In the genomic region with DNA sequence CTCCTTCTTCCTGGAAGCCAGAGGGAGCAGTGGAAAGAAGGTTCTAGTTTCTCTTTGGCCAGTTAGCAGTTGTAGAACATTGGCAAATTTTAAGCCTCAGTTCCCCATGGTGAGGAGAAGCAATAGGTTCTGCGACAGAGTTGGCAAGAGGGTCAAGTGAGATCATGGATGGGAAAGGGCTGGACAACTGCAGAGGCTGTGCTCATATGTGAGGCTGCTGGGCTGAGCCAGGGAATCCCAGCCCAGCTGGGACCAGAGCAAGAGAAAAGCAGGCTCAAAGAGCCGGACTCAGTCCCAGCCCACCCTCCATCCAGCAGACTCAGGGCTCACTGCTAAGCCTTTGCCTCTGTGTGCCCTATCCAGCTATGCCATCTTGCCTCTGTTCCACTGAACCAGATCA, we compare ENCODE assay signal across 16 cellular contexts.
A peak's percentile ranks its signal among the peaks of the same experiment; 100 is the strongest.
DNase-seq lines count a peak whose midpoint lies in the region; ATAC-seq and TF ChIP-seq lines count a peak whose summit lies in the region.
"Had no signal": no experiment of that assay in that cellular context is flagged by ENCODE, and none has a peak within 500 bp of the region (broad histone marks: within the 10 kb centered on the region; RNA-seq: fewer than 3 reads in every experiment).

No MANE protein-coding gene starts in this region.

- in situ Hi-C loops in GM13976 (cut with MboI; ENCODE audit: low sequenced_read_pairs, unreplicated experiment): no loop called here

- no peak overlapping the region for H3K4me3 Mint-ChIP-seq in activated T-cell treated with anti-CD3 and anti-CD28 coated beads, Interleukin-2, amount 50 U/mL, for 72 hours
- H3K4me3 Mint-ChIP-seq: CD4-positive, alpha-beta T cell had no signal

- peaks cover 31% of the 10 kb centered on the region for H3K27me3 Mint-ChIP-seq in activated T-cell treated with anti-CD3 and anti-CD28 coated beads, Interleukin-2, amount 50 U/mL, for 72 hours (ENCODE audit: low read depth)

- H3K9me3 ChIP-seq in right atrium auricular region (peaks cover 0 to 18% of the 10 kb centered on the region in 2 donors), SJCRH30 (replicated peaks) (peaks cover 16% of the 10 kb centered on the region), psoas muscle (peaks cover 12% of the 10 kb centered on the region)

- H3K27ac ChIP-seq in right atrium auricular region (no peak overlapping the region), SJCRH30 (peak overlapping the region; percentile 99), psoas muscle (no peak overlapping the region)
- H3K27ac ChIP-seq: GM23248 had no signal

- intact Hi-C loops in Right ventricle myocardium inferior (cut with DNase I): no loop called here
- intact Hi-C loops in psoas muscle (cut with DNase I): no loop called here

- H3K4me3 ChIP-seq in right atrium auricular region: no peak overlapping the region
- H3K4me3 ChIP-seq in SJCRH30: peak overlapping the region; percentile 21; the same call in 1 of the 2 replicates
- no peak overlapping the region for H3K4me3 ChIP-seq in psoas muscle
- H3K4me3 ChIP-seq: GM23248 had no signal

- H3K27ac Mint-ChIP-seq in activated T-cell treated with anti-CD3 and anti-CD28 coated beads, Interleukin-2, amount 50 U/mL, for 72 hours: no peak overlapping the region
- H3K27ac Mint-ChIP-seq: CD4-positive, alpha-beta T cell had no signal

- no peaks in the 10 kb centered on the region for H3K4me1 Mint-ChIP-seq in activated T-cell treated with anti-CD3 and anti-CD28 coated beads, Interleukin-2, amount 50 U/mL, for 72 hours (ENCODE audit: low read depth)

- peaks cover 2 to 5% of the 10 kb centered on the region in 2 donors for H3K9me3 Mint-ChIP-seq in activated T-cell treated with anti-CD3 and anti-CD28 coated beads, Interleukin-2, amount 50 U/mL, for 72 hours

- no peaks in the 10 kb centered on the region for H3K36me3 Mint-ChIP-seq in activated T-cell treated with anti-CD3 and anti-CD28 coated beads, Interleukin-2, amount 50 U/mL, for 72 hours (ENCODE audit: insufficient read depth in 2 of 2)

- H3K4me1 ChIP-seq in right atrium auricular region (no peaks in the 10 kb centered on the region), SJCRH30 (peaks cover 67% of the 10 kb centered on the region), psoas muscle (no peaks in the 10 kb centered on the region)

- H3K27me3 ChIP-seq in right atrium auricular region (no peaks in the 10 kb centered on the region), SJCRH30 (no peaks in the 10 kb centered on the region), psoas muscle (ENCODE audit: insufficient read depth in 3 of 3, low read length in 2 of 3) (no peaks in the 10 kb centered on the region)

- ATAC-seq in Right ventricle myocardium inferior (peak; percentile 78), psoas muscle (peak; percentile 26 to 46 (median 32)), GM18511 (IDR thresholded peaks at IDR 0.05; ENCODE audit: unreplicated experiment) (no peak)
- ATAC-seq in activated T-cell treated with anti-CD3 and anti-CD28 coated beads, Interleukin-2, amount 50 U/mL, for 72 hours (replicated peaks in 1 of 2): no peak

- WGBS in psoas muscle, 3 donors: 47 to 54% (median 52%) methylated on average over 2 of the region's 2 CpGs

- no peak for DNase-seq in Right ventricle myocardium inferior (ENCODE audit: missing footprints)
- DNase-seq in right atrium auricular region (ENCODE audit: low spot score): no peak
- DNase-seq in GM13976 (ENCODE audit: low spot score): peak; percentile 10
- DNase-seq in SJCRH30: peak; percentile 56 to 81
- no peak for DNase-seq in psoas muscle
- DNase-seq in activated T-cell treated with anti-CD3 and anti-CD28 coated beads, Interleukin-2, amount 50 U/mL, for 72 hours: no peak
- no peak for DNase-seq in T1000 (lab: John Stamatoyannopoulos, UW)
- DNase-seq: 8988T; AML-193; C1 segment of cervical spinal cord; Calu3; CD4-positive, alpha-beta T cell; DMS79; EL; GM23248 had no signal

- TF ChIP-seq CTCF in right atrium auricular region (IDR thresholded peaks at IDR 0.05): no peak
- no peak for TF ChIP-seq CTCF in GM13976 (IDR thresholded peaks at IDR 0.05; ENCODE audit: borderline replicate concordance, control extremely low read depth, extremely low read depth, insufficient read depth, missing control alignments)
- no peak for TF ChIP-seq CTCF in psoas muscle (IDR thresholded peaks at IDR 0.05)

- H3K36me3 ChIP-seq in right atrium auricular region: no peaks in the 10 kb centered on the region
- no peaks in the 10 kb centered on the region; the same call in 1 of the 2 replicates for H3K36me3 ChIP-seq in SJCRH30
- no peaks in the 10 kb centered on the region for H3K36me3 ChIP-seq in psoas muscle (ENCODE audit: insufficient read depth in 1 of 2, low read depth in 1 of 2)

Comparison
In these comparisons a context has a peak if more than half of its experiments do, and no peak if none do; other contexts are left out.
1. ATAC-seq: peak in Right ventricle myocardium inferior (single experiment) and psoas muscle (4 of 4); none in activated T-cell treated with anti-CD3 and anti-CD28 coated beads, Interleukin-2, amount 50 U/mL, for 72 hours (0 of 2) and GM18511 (single experiment).
2. DNase-seq: peak in GM13976 (single experiment) and SJCRH30 (2 of 2); none in Right ventricle myocardium inferior (single experiment), right atrium auricular region (single experiment), psoas muscle (0 of 2), activated T-cell treated with anti-CD3 and anti-CD28 coated beads, Interleukin-2, amount 50 U/mL, for 72 hours (0 of 2) and T1000 (single experiment).